10 cellular contexts compared by ENCODE assay signal in genomic region chr5:36403601-36404311, GRCh38.
DNase-seq lines count a peak whose midpoint lies in the region; ATAC-seq and TF ChIP-seq lines count a peak whose summit lies in the region.
"Had no signal": no experiment of that assay in that cellular context is flagged by ENCODE, and none has a peak within 500 bp of the region (broad histone marks: within the 10 kb centered on the region; RNA-seq: fewer than 3 reads in every experiment).

No MANE protein-coding gene starts in this region.

- H3K79me1 ChIP-seq in mesenchymal stem cell (replicated peaks; ENCODE audit: low read length, poor library complexity, severe bottlenecking) = no peaks in the 10 kb centered on the region

- CTCF ChIA-PET in Calu3 (lab: Charles Lee) = interaction anchor here (0.6 kb wide), 1 partner anchor 11 kb away, joined by 8 read pairs; no protein-coding TSS in a partner anchor

- H3K9me3 ChIP-seq in mesenchymal stem cell (ENCODE audit: control insufficient read depth, low read length) = no peaks in the 10 kb centered on the region
- H3K9me3 ChIP-seq in effector memory CD4-positive, alpha-beta T cell (ENCODE audit: control insufficient read depth, low read length) = no peaks in the 10 kb centered on the region

- H3K27ac ChIP-seq in ACC112 (ENCODE audit: low read depth, low read length) (peak overlapping the region; percentile 93), mesenchymal stem cell (ENCODE audit: low read length, poor library complexity, severe bottlenecking) (peak overlapping the region; percentile 100)
- no peak overlapping the region for H3K27ac ChIP-seq in effector memory CD4-positive, alpha-beta T cell (ENCODE audit: insufficient read depth, low read length, poor library complexity, severe bottlenecking)

- DNase-seq in cardiac fibroblast (ENCODE audit: low read depth in 2 of 2) (peak; percentile 81 to 91), mesenchymal stem cell (no peak), NCI-H748 treated with DMSO at 0.1 percent for 48 hours (lab: John Stamatoyannopoulos, UW) (no peak), Calu3 (no peak)
- no peak for DNase-seq in effector memory CD4-positive, alpha-beta T cell
- DNase-seq: cortex of kidney, NCI-H526 treated with DMSO at 0.1 percent for 48 hours had no signal

- no peaks in the 10 kb centered on the region for H3K79me2 ChIP-seq in ACC112 (ENCODE audit: control insufficient read depth, insufficient read depth, low read length, unreplicated experiment)

- H4K91ac ChIP-seq in mesenchymal stem cell (ENCODE audit: low read length) = no peak overlapping the region

- no peaks in the 10 kb centered on the region for H3K36me3 ChIP-seq in ACC112 (ENCODE audit: insufficient read depth, low read length)
- no peaks in the 10 kb centered on the region for H3K36me3 ChIP-seq in mesenchymal stem cell (ENCODE audit: control insufficient read depth in 1 of 2, insufficient read depth in 2 of 2, low read depth in 1 of 2, low read length in 2 of 2)
- no peaks in the 10 kb centered on the region for H3K36me3 ChIP-seq in effector memory CD4-positive, alpha-beta T cell (ENCODE audit: control insufficient read depth, insufficient read depth, low read length)

- 89% methylated on average over 6 of the region's 6 CpGs for WGBS in mesenchymal stem cell

- H3K9me3 Mint-ChIP-seq in Calu3 (ENCODE audit: low read depth, unreplicated experiment) = no peaks in the 10 kb centered on the region

- no peak overlapping the region for H3K18ac ChIP-seq in mesenchymal stem cell (ENCODE audit: low read depth in 1 of 2, low read length in 2 of 2)

- 0 out of 2 replicates have a peak overlapping the region, but pooled peaks have one; percentile 1 for H3K4me3 ChIP-seq in ACC112 (ENCODE audit: low read depth, low read length)
- no peak overlapping the region for H3K4me3 ChIP-seq in cardiac fibroblast (replicated peaks in 1 of 2; ENCODE audit: low read depth in 2 of 2, low read length in 2 of 2)
- H3K4me3 ChIP-seq in mesenchymal stem cell (ENCODE audit: insufficient read depth in 1 of 2, low read depth in 1 of 2, low read length in 2 of 2) = no peak overlapping the region
- no peak overlapping the region for H3K4me3 ChIP-seq in effector memory CD4-positive, alpha-beta T cell (ENCODE audit: insufficient read depth, low read depth, low read length, poor library complexity, severe bottlenecking)

- H3K36me3 Mint-ChIP-seq in Calu3 (ENCODE audit: insufficient read depth, unreplicated experiment) = no peaks in the 10 kb centered on the region

- no peak overlapping the region for H3K27ac Mint-ChIP-seq in Calu3 (ENCODE audit: unreplicated experiment)

- H4K8ac ChIP-seq in mesenchymal stem cell (ENCODE audit: low read length) = no peak overlapping the region

- H2BK15ac ChIP-seq in mesenchymal stem cell (ENCODE audit: low read depth, poor library complexity, severe bottlenecking) = no peak overlapping the region

- TF ChIP-seq EP300 in Ishikawa (IDR thresholded peaks at IDR 0.05; ENCODE audit: borderline replicate concordance) = no peak

- no peak overlapping the region for H3K4ac ChIP-seq in mesenchymal stem cell (ENCODE audit: low read depth in 1 of 2, low read length in 2 of 2)

- no peaks in the 10 kb centered on the region for H3K4me1 Mint-ChIP-seq in Calu3 (ENCODE audit: low read depth, unreplicated experiment)

- no peak overlapping the region for H2BK120ac ChIP-seq in mesenchymal stem cell (ENCODE audit: low read depth, low read length)

- H2AFZ ChIP-seq in ACC112 (ENCODE audit: low read length, unreplicated experiment) (peak overlapping the region; percentile 94), mesenchymal stem cell (ENCODE audit: low read depth, low read length) (no peak overlapping the region)

- TF ChIP-seq CTCF in cardiac fibroblast (IDR thresholded peaks at IDR 0.05; ENCODE audit: low read depth, low read length) = no peak
- no peak for TF ChIP-seq CTCF in Calu3 (IDR thresholded peaks at IDR 0.05; ENCODE audit: unreplicated experiment)

- no peak overlapping the region for H3K23ac ChIP-seq in mesenchymal stem cell (ENCODE audit: low read length in 2 of 2)

- H3K27me3 Mint-ChIP-seq in Calu3 (ENCODE audit: unreplicated experiment) = peaks cover 26% of the 10 kb centered on the region

- intact Hi-C loops in Calu3 (cut with micrococcal nuclease; ENCODE audit: unreplicated experiment) = no loop called here

- peak overlapping the region; percentile 90 for H2AK5ac ChIP-seq in mesenchymal stem cell (ENCODE audit: low read length, severe bottlenecking)

- H3K27me3 ChIP-seq in ACC112 (ENCODE audit: insufficient read depth, low read length) (no peaks in the 10 kb centered on the region), mesenchymal stem cell (ENCODE audit: control insufficient read depth in 1 of 2, insufficient read depth in 1 of 2, low read length in 2 of 2) (no peaks in the 10 kb centered on the region)
- H3K27me3 ChIP-seq in effector memory CD4-positive, alpha-beta T cell (replicated peaks; ENCODE audit: control insufficient read depth, insufficient read depth, low read length, poor library complexity, severe bottlenecking) = no peaks in the 10 kb centered on the region

- no peak overlapping the region for H3K4me2 ChIP-seq in mesenchymal stem cell (ENCODE audit: low read length, poor library complexity, severe bottlenecking)

- H3K4me3 Mint-ChIP-seq in Calu3 (ENCODE audit: low read depth, unreplicated experiment) = no peak overlapping the region

- H3K14ac ChIP-seq in mesenchymal stem cell (ENCODE audit: low read length in 2 of 2) = no peak overlapping the region

- peak overlapping the region; percentile 40 for H3K9ac ChIP-seq in mesenchymal stem cell (ENCODE audit: low read length)

- H3K4me1 ChIP-seq in ACC112 (ENCODE audit: control insufficient read depth, insufficient read depth, low read length, unreplicated experiment) (peaks cover 30% of the 10 kb centered on the region), mesenchymal stem cell (ENCODE audit: control insufficient read depth, insufficient read depth, low read depth, low read length) (peaks cover 10% of the 10 kb centered on the region)
- H3K4me1 ChIP-seq in effector memory CD4-positive, alpha-beta T cell (ENCODE audit: control insufficient read depth, insufficient read depth, low read length, poor library complexity, severe bottlenecking) = no peaks in the 10 kb centered on the region

- ATAC-seq in HG03280 (IDR thresholded peaks at IDR 0.05; ENCODE audit: unreplicated experiment) = no peak

- H2BK5ac ChIP-seq in mesenchymal stem cell (ENCODE audit: low read depth, low read length, poor library complexity, severe bottlenecking) = peak overlapping the region; percentile 100

- no peak overlapping the region for H2BK12ac ChIP-seq in mesenchymal stem cell (ENCODE audit: low read length in 2 of 2)

- TF ChIP-seq RAD21 in Ishikawa (IDR thresholded peaks at IDR 0.05; ENCODE audit: low read depth) = no peak

- BruUV-seq in Calu3 (replicated peaks; lab: Mats Ljungman, UMichigan) = no TSS peak

TF ChIP-seq in Ishikawa, 13 proteins besides CTCF, POLR2A, EP300 and RAD21:
- TF ChIP-seq NFIC (IDR thresholded peaks at IDR 0.05) (peak; percentile 45), TCF12 (IDR thresholded peaks at IDR 0.05; ENCODE audit: low read depth) (peak; percentile 56), CREB1 (IDR thresholded peaks at IDR 0.05; ENCODE audit: low read depth) (no peak)

Comparison
In these comparisons a context has a peak if more than half of its experiments do, and no peak if none do; other contexts are left out.
1. DNase-seq: peak in cardiac fibroblast (2 of 2); none in mesenchymal stem cell (single experiment), NCI-H748 treated with DMSO at 0.1 percent for 48 hours (single experiment), effector memory CD4-positive, alpha-beta T cell (0 of 3) and Calu3 (single experiment).